ENCODE assay signal across 8 cellular contexts in genomic region chr1:182784556-182785171, GRCh38. TPM values are rescaled to one million over a fixed set of nuclear protein-coding genes. Genes with fewer than 3 reads are reported as not detected.
DNase-seq lines count a peak whose midpoint lies in the region; ATAC-seq and TF ChIP-seq lines count a peak whose summit lies in the region.

No MANE protein-coding gene starts in this region.

- CTCF ChIA-PET in HCT116 (lab: Charles Lee): interaction anchor here (0.6 to 9.0 kb wide), 12 partner anchors 12 to 730 kb away, joined by 3 to 412 read pairs (median 4); partner anchors contain the start of genes RGS16 and RNASEL

- H3K9me3 ChIP-seq in HCT116 (ENCODE audit: control insufficient read depth in 1 of 2, insufficient read depth in 1 of 2, low read depth in 1 of 2, low read length in 2 of 2) (no peaks in the 10 kb centered on the region), colonic mucosa (no peaks in the 10 kb centered on the region)

- H4K20me1 ChIP-seq in HCT116 (ENCODE audit: insufficient read depth): no peaks in the 10 kb centered on the region

- no TSS peak for BruUV-seq in HCT116 (replicated peaks; lab: Mats Ljungman, UMichigan)

- H3K27ac ChIP-seq in HCT116 (ENCODE audit: low read depth, low read length) (no peak overlapping the region), colonic mucosa (no peak overlapping the region)

- in situ Hi-C loops in Caki2 (cut with HindIII; ENCODE audit: low pct_unique_long_range_greater_than_20kb, low sequenced_read_pairs): no loop called here

- no peak overlapping the region for H3K4me2 ChIP-seq in HCT116 (ENCODE audit: low read length)

- H3K4me3 ChIP-seq in HCT116 (replicated peaks in 1 of 2; ENCODE audit: low read depth in 1 of 2, low read length in 2 of 2) (no peak overlapping the region), colonic mucosa (no peak overlapping the region)

- no peaks in the 10 kb centered on the region for H3K79me2 ChIP-seq in HCT116 (ENCODE audit: insufficient read depth, low read length)

- peak overlapping the region; percentile 64 for H2AFZ ChIP-seq in HCT116 (ENCODE audit: low read depth, low read length, poor library complexity, severe bottlenecking)

- H3K9me2 ChIP-seq in HCT116 (ENCODE audit: insufficient read depth): no peaks in the 10 kb centered on the region

- H3K27me3 ChIP-seq in HCT116 (ENCODE audit: insufficient read depth, low read length): no peaks in the 10 kb centered on the region
- no peaks in the 10 kb centered on the region for H3K27me3 ChIP-seq in colonic mucosa

- no peak overlapping the region for H3K9ac ChIP-seq in HCT116 (ENCODE audit: low read length)
- no peak overlapping the region for H3K9ac ChIP-seq in colonic mucosa (ENCODE audit: low read depth in 2 of 2, low read length in 2 of 2)

- H3K4me1 ChIP-seq in HCT116 (ENCODE audit: control insufficient read depth in 1 of 2, insufficient read depth in 2 of 2, low read length in 2 of 2) (no peaks in the 10 kb centered on the region), colonic mucosa (no peaks in the 10 kb centered on the region)

- RAD21 ChIA-PET in HCT116 (lab: Charles Lee; ENCODE audit: low non-redundant PET in 1 of 2, low total read pairs in 2 of 2, uncharacterized antibody in 2 of 2, unreplicated experiment in 2 of 2): interaction anchor here (1.0 to 1.4 kb wide), 4 partner anchors 181 to 189 kb away, joined by 3 to 8 read pairs (median 4); no protein-coding TSS in a partner anchor

- ATAC-seq in HCT116 (peak; percentile 37), GM18861 (IDR thresholded peaks at IDR 0.05; ENCODE audit: unreplicated experiment) (no peak)

- TF ChIP-seq RAD21 in HCT116 (IDR thresholded peaks at IDR 0.05; ENCODE audit: low read depth): peak; percentile 93

- no peak for TF ChIP-seq POLR2A in HCT116 (IDR thresholded peaks at IDR 0.05; ENCODE audit: borderline replicate concordance, extremely low read depth, insufficient read depth, insufficient read length)

- H3K36me3 ChIP-seq in HCT116 (ENCODE audit: control insufficient read depth in 1 of 2, insufficient read depth in 2 of 2, low read length in 2 of 2) (no peaks in the 10 kb centered on the region), colonic mucosa (no peaks in the 10 kb centered on the region)

- intact Hi-C loops in HCT116 (cut with micrococcal nuclease): loop anchor here (1.0 kb wide), 1 partner anchor 183 kb away; no protein-coding TSS in a partner anchor
- intact Hi-C loops in colonic mucosa (cut with DNase I): loop anchor here (5.0 kb wide), 2 partner anchors 337 to 697 kb away; no protein-coding TSS in a partner anchor

- DNase-seq in Caki2 (ENCODE audit: low read depth): peak; percentile 24
- DNase-seq in HCT116 (ENCODE audit: low read depth, low spot score): peak; percentile 28
- DNase-seq in NOMO-1 treated with DMSO at 0.1 percent for 48 hours (lab: John Stamatoyannopoulos, UW; ENCODE audit: unreplicated experiment): peak; percentile 54
- peak; percentile 24 for DNase-seq in colonic mucosa
- DNase-seq in myocyte (ENCODE audit: low read depth): peak; percentile 64
- DNase-seq in ecto neural progenitor cell (ENCODE audit: low spot score): no peak
- DNase-seq in stimulated activated CD4-positive, alpha-beta T cell treated with anti-CD3 and anti-CD28 coated beads, Interleukin-12 subunit alpha, Interleukin-12 subunit beta, amount 100 ng/mL, for 4 hours: no peak

- TF ChIP-seq CTCF in HCT116 (IDR thresholded peaks at IDR 0.05 in 2 of 3, conservative IDR thresholded peaks at IDR 0.05 in 1 of 3; ENCODE audit: borderline replicate concordance in 1 of 3, insufficient read depth in 1 of 3, low read depth in 2 of 3, low read length in 2 of 3) (peak; percentile 65 to 91 (median 82)), colonic mucosa (IDR thresholded peaks at IDR 0.05) (peak; percentile 65)

- POLR2A ChIA-PET in HCT116 (lab: Charles Lee): interaction anchor here (1.1 to 4.5 kb wide), 3 partner anchors 180 to 185 kb away, joined by 5 to 39 read pairs (median 6); partner anchors contain the start of gene RGS16

TF ChIP-seq in HCT116, 20 proteins besides CTCF, POLR2A, EP300 and RAD21:
- TF ChIP-seq EZH2phosphoT487 (IDR thresholded peaks at IDR 0.05; ENCODE audit: borderline replicate concordance): no peak
- TF ChIP-seq, protein P1, sequence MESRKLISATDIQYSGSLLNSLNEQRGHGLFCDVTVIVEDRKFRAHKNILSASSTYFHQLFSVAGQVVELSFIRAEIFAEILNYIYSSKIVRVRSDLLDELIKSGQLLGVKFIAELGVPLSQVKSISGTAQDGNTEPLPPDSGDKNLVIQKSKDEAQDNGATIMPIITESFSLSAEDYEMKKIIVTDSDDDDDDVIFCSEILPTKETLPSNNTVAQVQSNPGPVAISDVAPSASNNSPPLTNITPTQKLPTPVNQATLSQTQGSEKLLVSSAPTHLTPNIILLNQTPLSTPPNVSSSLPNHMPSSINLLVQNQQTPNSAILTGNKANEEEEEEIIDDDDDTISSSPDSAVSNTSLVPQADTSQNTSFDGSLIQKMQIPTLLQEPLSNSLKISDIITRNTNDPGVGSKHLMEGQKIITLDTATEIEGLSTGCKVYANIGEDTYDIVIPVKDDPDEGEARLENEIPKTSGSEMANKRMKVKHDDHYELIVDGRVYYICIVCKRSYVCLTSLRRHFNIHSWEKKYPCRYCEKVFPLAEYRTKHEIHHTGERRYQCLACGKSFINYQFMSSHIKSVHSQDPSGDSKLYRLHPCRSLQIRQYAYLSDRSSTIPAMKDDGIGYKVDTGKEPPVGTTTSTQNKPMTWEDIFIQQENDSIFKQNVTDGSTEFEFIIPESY (IDR thresholded peaks at IDR 0.05; ENCODE audit: extremely low read depth, insufficient replicate concordance, low read length): no peak
- no peak for TF ChIP-seq JUND (IDR thresholded peaks at IDR 0.05)
- no peak for TF ChIP-seq YY1 (IDR thresholded peaks at IDR 0.05; ENCODE audit: extremely low read depth, insufficient replicate concordance, low read depth, low read length)
- no peak for TF ChIP-seq ATF3 (IDR thresholded peaks at IDR 0.05)
- no peak for TF ChIP-seq CBX3 (IDR thresholded peaks at IDR 0.05; ENCODE audit: low read depth)
- TF ChIP-seq SIN3A (IDR thresholded peaks at IDR 0.05; ENCODE audit: low read depth): no peak
- TF ChIP-seq, protein P2, sequence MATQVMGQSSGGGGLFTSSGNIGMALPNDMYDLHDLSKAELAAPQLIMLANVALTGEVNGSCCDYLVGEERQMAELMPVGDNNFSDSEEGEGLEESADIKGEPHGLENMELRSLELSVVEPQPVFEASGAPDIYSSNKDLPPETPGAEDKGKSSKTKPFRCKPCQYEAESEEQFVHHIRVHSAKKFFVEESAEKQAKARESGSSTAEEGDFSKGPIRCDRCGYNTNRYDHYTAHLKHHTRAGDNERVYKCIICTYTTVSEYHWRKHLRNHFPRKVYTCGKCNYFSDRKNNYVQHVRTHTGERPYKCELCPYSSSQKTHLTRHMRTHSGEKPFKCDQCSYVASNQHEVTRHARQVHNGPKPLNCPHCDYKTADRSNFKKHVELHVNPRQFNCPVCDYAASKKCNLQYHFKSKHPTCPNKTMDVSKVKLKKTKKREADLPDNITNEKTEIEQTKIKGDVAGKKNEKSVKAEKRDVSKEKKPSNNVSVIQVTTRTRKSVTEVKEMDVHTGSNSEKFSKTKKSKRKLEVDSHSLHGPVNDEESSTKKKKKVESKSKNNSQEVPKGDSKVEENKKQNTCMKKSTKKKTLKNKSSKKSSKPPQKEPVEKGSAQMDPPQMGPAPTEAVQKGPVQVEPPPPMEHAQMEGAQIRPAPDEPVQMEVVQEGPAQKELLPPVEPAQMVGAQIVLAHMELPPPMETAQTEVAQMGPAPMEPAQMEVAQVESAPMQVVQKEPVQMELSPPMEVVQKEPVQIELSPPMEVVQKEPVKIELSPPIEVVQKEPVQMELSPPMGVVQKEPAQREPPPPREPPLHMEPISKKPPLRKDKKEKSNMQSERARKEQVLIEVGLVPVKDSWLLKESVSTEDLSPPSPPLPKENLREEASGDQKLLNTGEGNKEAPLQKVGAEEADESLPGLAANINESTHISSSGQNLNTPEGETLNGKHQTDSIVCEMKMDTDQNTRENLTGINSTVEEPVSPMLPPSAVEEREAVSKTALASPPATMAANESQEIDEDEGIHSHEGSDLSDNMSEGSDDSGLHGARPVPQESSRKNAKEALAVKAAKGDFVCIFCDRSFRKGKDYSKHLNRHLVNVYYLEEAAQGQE (IDR thresholded peaks at IDR 0.05; ENCODE audit: low read depth): no peak
- no peak for TF ChIP-seq ZFX (IDR thresholded peaks at IDR 0.05)
- no peak for TF ChIP-seq SP1 (IDR thresholded peaks at IDR 0.05; ENCODE audit: low read depth)
- TF ChIP-seq FOSL1 (IDR thresholded peaks at IDR 0.05; ENCODE audit: low read depth): no peak
- no peak for TF ChIP-seq CEBPB (IDR thresholded peaks at IDR 0.05; ENCODE audit: low read depth)
- TF ChIP-seq ZNF274 (IDR thresholded peaks at IDR 0.05; ENCODE audit: low read depth, low read length): no peak

RNA-seq across cellular contexts. Expression of gene NPL, which starts 4.9 kb away (rescaled TPM):
- total RNA-seq in Caki2 (2014; rRNA removed; shearing (Covaris generic); ENCODE audit: low replicate concordance): 0.14 and 0.17 TPM in 2 replicates
- total RNA-seq in HCT116 (2021; ENCODE audit: unreplicated experiment) (0.39 TPM), colonic mucosa (1 to 10 TPM; 6.4 to 8.5 TPM), myocyte (2.2 and 3.6 TPM in 2 replicates)
- 0.06 and 0.12 TPM in 2 replicates for polyA plus RNA-seq in HCT116 (2012)
- 1.3 TPM for polyA plus RNA-seq in myocyte (2012)

RNA-seq across cellular contexts. Expression of gene DHX9, which starts 54.5 kb away (rescaled TPM):
- total RNA-seq in Caki2 (2014; rRNA removed; shearing (Covaris generic); ENCODE audit: low replicate concordance): 120 and 154 TPM in 2 replicates
- 220 TPM for total RNA-seq in HCT116 (2021; ENCODE audit: unreplicated experiment)
- polyA plus RNA-seq in HCT116 (2012): 101 and 124 TPM in 2 replicates
- 100 to 1,000 TPM in 1 of 2 donors, 10 to 100 TPM in 1; 99.2 to 164 TPM for total RNA-seq in colonic mucosa
- total RNA-seq in myocyte: 113 and 114 TPM in 2 replicates
- polyA plus RNA-seq in myocyte (2012): 64.0 TPM

Comparison
In these comparisons a context has a peak if more than half of its experiments do, and no peak if none do; other contexts are left out.
1. DNase-seq: peak in Caki2 (single experiment), HCT116 (single experiment), NOMO-1 treated with DMSO at 0.1 percent for 48 hours (single experiment), colonic mucosa (single experiment) and myocyte (single experiment); none in ecto neural progenitor cell (single experiment) and stimulated activated CD4-positive, alpha-beta T cell treated with anti-CD3 and anti-CD28 coated beads, Interleukin-12 subunit alpha, Interleukin-12 subunit beta, amount 100 ng/mL, for 4 hours (single experiment).